Comparison of ENCODE assay signal across 9 cellular contexts in the genomic region with DNA sequence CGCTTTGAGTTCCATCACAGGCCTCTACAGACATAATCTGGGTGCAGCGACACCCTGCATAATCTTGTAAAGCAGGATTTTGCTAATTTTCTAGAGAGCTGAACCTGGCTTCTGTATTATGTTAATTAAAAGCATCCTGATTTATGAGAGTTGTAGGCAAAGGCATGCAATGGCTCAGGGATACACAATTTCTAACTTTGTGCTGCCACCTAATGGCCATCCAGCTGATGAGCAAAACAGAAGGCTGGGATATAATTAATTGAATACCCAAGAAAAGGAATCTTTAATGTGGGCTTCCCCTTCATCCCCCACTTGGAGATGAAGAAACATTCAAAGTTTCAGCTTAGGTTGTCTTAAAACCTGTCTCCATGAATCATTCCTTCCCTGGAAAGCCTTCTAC.
DNase-seq lines count a peak whose midpoint lies in the region; ATAC-seq and TF ChIP-seq lines count a peak whose summit lies in the region.
"Had no signal": no experiment of that assay in that cellular context is flagged by ENCODE, and none has a peak within 500 bp of the region (broad histone marks: within the 10 kb centered on the region; RNA-seq: fewer than 3 reads in every experiment).

No MANE protein-coding gene starts in this region.

- H3K27me3 Mint-ChIP-seq in activated CD8-positive, alpha-beta memory T cell treated with anti-CD3 and anti-CD28 coated beads, Interleukin-2, amount 10 ng/mL, durations not matched to agents 7 days and 5 days = no peaks in the 10 kb centered on the region
- H3K27me3 Mint-ChIP-seq: activated naive CD8-positive, alpha-beta T cell treated with anti-CD3 and anti-CD28 coated beads, Interleukin-2, amount 10 ng/mL, durations not matched to agents 7 days and 5 days had no signal

- ATAC-seq in Right ventricle myocardium inferior (no peak), GM21367 (IDR thresholded peaks at IDR 0.05; ENCODE audit: unreplicated experiment) (no peak)
- no peak for ATAC-seq in activated CD8-positive, alpha-beta memory T cell treated with anti-CD3 and anti-CD28 coated beads, Interleukin-2, amount 10 ng/mL, durations not matched to agents 7 days and 5 days

- no peak overlapping the region for H3K4me3 Mint-ChIP-seq in activated CD8-positive, alpha-beta memory T cell treated with anti-CD3 and anti-CD28 coated beads, Interleukin-2, amount 10 ng/mL, durations not matched to agents 7 days and 5 days
- H3K4me3 Mint-ChIP-seq: activated naive CD8-positive, alpha-beta T cell treated with anti-CD3 and anti-CD28 coated beads, Interleukin-2, amount 10 ng/mL, durations not matched to agents 7 days and 5 days had no signal

- intact Hi-C loops in Right ventricle myocardium inferior (cut with DNase I) = loop anchor here (2.0 to 5.0 kb wide), 2 partner anchors 241 to 298 kb away; no protein-coding TSS in a partner anchor

- H3K4me1 Mint-ChIP-seq in activated CD8-positive, alpha-beta memory T cell treated with anti-CD3 and anti-CD28 coated beads, Interleukin-2, amount 10 ng/mL, durations not matched to agents 7 days and 5 days = no peaks in the 10 kb centered on the region
- H3K4me1 Mint-ChIP-seq: activated naive CD8-positive, alpha-beta T cell treated with anti-CD3 and anti-CD28 coated beads, Interleukin-2, amount 10 ng/mL, durations not matched to agents 7 days and 5 days had no signal

- no peaks in the 10 kb centered on the region for H3K4me1 ChIP-seq in cardiac muscle cell (ENCODE audit: low read depth)

- H3K27ac Mint-ChIP-seq in activated CD8-positive, alpha-beta memory T cell treated with anti-CD3 and anti-CD28 coated beads, Interleukin-2, amount 10 ng/mL, durations not matched to agents 7 days and 5 days = no peak overlapping the region
- H3K27ac Mint-ChIP-seq: activated naive CD8-positive, alpha-beta T cell treated with anti-CD3 and anti-CD28 coated beads, Interleukin-2, amount 10 ng/mL, durations not matched to agents 7 days and 5 days had no signal

- CTCF ChIA-PET in activated CD8-positive, alpha-beta memory T cell treated with anti-CD3 and anti-CD28 coated beads, Interleukin-2, amount 10 ng/mL, durations not matched to agents 7 days and 5 days (lab: Charles Lee) = no interaction called here

- no peaks in the 10 kb centered on the region for H3K9me3 Mint-ChIP-seq in activated CD8-positive, alpha-beta memory T cell treated with anti-CD3 and anti-CD28 coated beads, Interleukin-2, amount 10 ng/mL, durations not matched to agents 7 days and 5 days (ENCODE audit: low read depth)
- H3K9me3 Mint-ChIP-seq: activated naive CD8-positive, alpha-beta T cell treated with anti-CD3 and anti-CD28 coated beads, Interleukin-2, amount 10 ng/mL, durations not matched to agents 7 days and 5 days had no signal

- no peak overlapping the region for H3K27ac ChIP-seq in cardiac muscle cell

- H3K4me3 ChIP-seq in cardiac muscle cell (no peak overlapping the region), cardiac fibroblast (replicated peaks in 1 of 2; ENCODE audit: low read depth in 2 of 2, low read length in 2 of 2) (no peak overlapping the region)

- TF ChIP-seq CTCF in cardiac muscle cell (IDR thresholded peaks at IDR 0.05; ENCODE audit: low read depth, low read length) (peak; percentile 44), cardiac fibroblast (IDR thresholded peaks at IDR 0.05; ENCODE audit: low read depth, low read length) (peak; percentile 43)

- no peaks in the 10 kb centered on the region for H3K36me3 ChIP-seq in cardiac muscle cell

- H3K27me3 ChIP-seq in cardiac muscle cell = no peaks in the 10 kb centered on the region

- no peaks in the 10 kb centered on the region for H3K36me3 Mint-ChIP-seq in activated CD8-positive, alpha-beta memory T cell treated with anti-CD3 and anti-CD28 coated beads, Interleukin-2, amount 10 ng/mL, durations not matched to agents 7 days and 5 days
- H3K36me3 Mint-ChIP-seq: activated naive CD8-positive, alpha-beta T cell treated with anti-CD3 and anti-CD28 coated beads, Interleukin-2, amount 10 ng/mL, durations not matched to agents 7 days and 5 days had no signal

- no peaks in the 10 kb centered on the region for H3K9me3 ChIP-seq in cardiac muscle cell (ENCODE audit: low read depth)

- peak; percentile 43 to 46 for DNase-seq in cardiac muscle cell (ENCODE audit: low read depth in 1 of 2, low spot score in 1 of 2)
- no peak for DNase-seq in Right ventricle myocardium inferior (ENCODE audit: missing footprints)
- DNase-seq in NAMALWA (ENCODE audit: low spot score) = peak; percentile 30
- DNase-seq in cardiac fibroblast (ENCODE audit: low read depth in 2 of 2) = peak; percentile 44 to 46
- DNase-seq in midbrain (lab: John Stamatoyannopoulos, UW) = peak; percentile 27
- no peak for DNase-seq in activated CD8-positive, alpha-beta memory T cell treated with anti-CD3 and anti-CD28 coated beads, Interleukin-2, amount 10 ng/mL, durations not matched to agents 7 days and 5 days
- no peak for DNase-seq in NCI-H2029 (lab: John Stamatoyannopoulos, UW)
- DNase-seq: activated naive CD8-positive, alpha-beta T cell treated with anti-CD3 and anti-CD28 coated beads, Interleukin-2, amount 10 ng/mL, durations not matched to agents 7 days and 5 days had no signal

Comparison
In these comparisons a context has a peak if more than half of its experiments do, and no peak if none do; other contexts are left out.
1. DNase-seq: peak in cardiac muscle cell (2 of 2), NAMALWA (single experiment), cardiac fibroblast (2 of 2) and midbrain (single experiment); none in Right ventricle myocardium inferior (single experiment), activated CD8-positive, alpha-beta memory T cell treated with anti-CD3 and anti-CD28 coated beads, Interleukin-2, amount 10 ng/mL, durations not matched to agents 7 days and 5 days (single experiment) and NCI-H2029 (single experiment).